ENCODE assay signal across 23 cellular contexts in genomic region chr5:80747922-80748321, GRCh38.
"Had no signal": no experiment of that assay in that cellular context is flagged by ENCODE, and none has a peak within 500 bp of the region (broad histone marks: within the 10 kb centered on the region; RNA-seq: fewer than 3 reads in every experiment).

No MANE protein-coding gene starts in this region.

- H3K9me3 ChIP-seq: left ventricle myocardium inferior, upper lobe of right lung had no signal

- H3K4me3 ChIP-seq: coronary artery, left ventricle myocardium inferior, upper lobe of right lung had no signal

- ATAC-seq: activated CD8-positive, alpha-beta memory T cell treated with anti-CD3 and anti-CD28 coated beads, Interleukin-2, amount 10 ng/mL, durations not matched to agents 7 days and 5 days; activated CD8-positive, alpha-beta T cell treated with anti-CD3 and anti-CD28 coated beads for 36 hours; right cardiac atrium; stimulated activated naive CD8-positive, alpha-beta T cell treated with anti-CD3 and anti-CD28 coated beads, Interleukin-15, Interleukin-2, amounts not matched to agents 100 U/mL and 50 U/mL, for 24 hours; upper lobe of right lung had no signal

- H3K4me1 Mint-ChIP-seq: nephron had no signal

- FAIRE-seq: bronchial epithelial cell had no signal

- H3K27me3 ChIP-seq: upper lobe of right lung had no signal

- H2AFZ ChIP-seq: parathyroid adenoma had no signal

- H3K27me3 Mint-ChIP-seq: activated CD4-positive, alpha-beta T cell treated with anti-CD3 and anti-CD28 coated beads, Interleukin-2, amount 10 ng/mL, durations not matched to agents 7 days and 5 days; activated CD8-positive, alpha-beta memory T cell treated with anti-CD3 and anti-CD28 coated beads, Interleukin-2, amount 10 ng/mL, durations not matched to agents 7 days and 5 days; activated CD8-positive, alpha-beta T cell treated with anti-CD3 and anti-CD28 coated beads for 36 hours; activated naive CD4-positive, alpha-beta T cell treated with anti-CD3 and anti-CD28 coated beads, Interleukin-2, amount 10 ng/mL, durations not matched to agents 7 days and 5 days had no signal

- H3K9ac ChIP-seq: parathyroid adenoma had no signal

- H3K27ac Mint-ChIP-seq: activated CD4-positive, alpha-beta T cell treated with anti-CD3 and anti-CD28 coated beads, Interleukin-2, amount 10 ng/mL, durations not matched to agents 7 days and 5 days; activated CD8-positive, alpha-beta memory T cell treated with anti-CD3 and anti-CD28 coated beads, Interleukin-2, amount 10 ng/mL, durations not matched to agents 7 days and 5 days; activated CD8-positive, alpha-beta T cell treated with anti-CD3 and anti-CD28 coated beads for 36 hours; activated naive CD4-positive, alpha-beta T cell treated with anti-CD3 and anti-CD28 coated beads, Interleukin-2, amount 10 ng/mL, durations not matched to agents 7 days and 5 days; nephron had no signal

- DNase-seq: activated CD4-positive, alpha-beta T cell treated with anti-CD3 and anti-CD28 coated beads, Interleukin-2, amount 10 ng/mL, durations not matched to agents 7 days and 5 days; activated CD4-positive, CD25-positive, alpha-beta regulatory T cell treated with anti-CD3 and anti-CD28 coated beads, Interleukin-2, amount 50 U/mL, for 72 hours; activated CD8-positive, alpha-beta memory T cell treated with anti-CD3 and anti-CD28 coated beads, Interleukin-2, amount 10 ng/mL, durations not matched to agents 7 days and 5 days; activated CD8-positive, alpha-beta T cell treated with anti-CD3 and anti-CD28 coated beads for 36 hours; activated effector memory CD4-positive, alpha-beta T cell treated with anti-CD3 and anti-CD28 coated beads, Interleukin-2, amount 50 U/mL, for 16 hours; activated naive CD4-positive, alpha-beta T cell treated with anti-CD3 and anti-CD28 coated beads, Interleukin-2, amount 10 ng/mL, durations not matched to agents 7 days and 5 days; activated T-cell treated with anti-CD3 and anti-CD28 coated beads for 4 hours; amygdala; cerebellar nuclear complex; left ventricle myocardium inferior; mammary epithelial cell; nucleus accumbens; right cardiac atrium; stimulated activated CD4-positive, alpha-beta T cell treated with anti-CD3 and anti-CD28 coated beads, Interleukin-12 subunit alpha, Interleukin-12 subunit beta, amount 100 ng/mL, for 4 hours; stimulated activated CD4-positive, alpha-beta T cell treated with anti-CD3 and anti-CD28 coated beads, Interleukin-4, amount 100 ng/mL, for 4 hours; stimulated activated naive CD8-positive, alpha-beta T cell treated with anti-CD3 and anti-CD28 coated beads, Interleukin-15, Interleukin-2, amounts not matched to agents 100 U/mL and 50 U/mL, for 24 hours; upper lobe of right lung had no signal

- H3K4me3 Mint-ChIP-seq: activated CD4-positive, alpha-beta T cell treated with anti-CD3 and anti-CD28 coated beads, Interleukin-2, amount 10 ng/mL, durations not matched to agents 7 days and 5 days; activated CD8-positive, alpha-beta memory T cell treated with anti-CD3 and anti-CD28 coated beads, Interleukin-2, amount 10 ng/mL, durations not matched to agents 7 days and 5 days; activated CD8-positive, alpha-beta T cell treated with anti-CD3 and anti-CD28 coated beads for 36 hours; activated naive CD4-positive, alpha-beta T cell treated with anti-CD3 and anti-CD28 coated beads, Interleukin-2, amount 10 ng/mL, durations not matched to agents 7 days and 5 days; nephron had no signal

- H3K27ac ChIP-seq: coronary artery, epithelial cell of prostate, left ventricle myocardium inferior, parathyroid adenoma, upper lobe of right lung, VCaP had no signal

- H3K4me1 ChIP-seq: left ventricle myocardium inferior, parathyroid adenoma, upper lobe of right lung had no signal

- H3K79me2 ChIP-seq: parathyroid adenoma had no signal
